In genomic region chr13:84645196-84646071, GRCh38 we compare ENCODE assay signal across 10 cellular contexts.
A peak's percentile ranks its signal among the peaks of the same experiment; 100 is the strongest.
DNase-seq lines count a peak whose midpoint lies in the region; ATAC-seq and TF ChIP-seq lines count a peak whose summit lies in the region.
"Had no signal": no experiment of that assay in that cellular context is flagged by ENCODE, and none has a peak within 500 bp of the region (broad histone marks: within the 10 kb centered on the region; RNA-seq: fewer than 3 reads in every experiment).

No MANE protein-coding gene starts in this region.

- no peaks in the 10 kb centered on the region for H3K36me3 ChIP-seq in esophagus muscularis mucosa
- H3K36me3 ChIP-seq: uterus had no signal

- H3K27me3 ChIP-seq in esophagus muscularis mucosa = no peaks in the 10 kb centered on the region
- H3K27me3 ChIP-seq: uterus had no signal

- 44% methylated on average over 4 of the region's 4 CpGs for WGBS in esophagus muscularis mucosa

- H3K4me3 ChIP-seq in cardiac fibroblast (replicated peaks in 1 of 2; ENCODE audit: low read depth in 2 of 2, low read length in 2 of 2) (no peak overlapping the region), esophagus muscularis mucosa (no peak overlapping the region)
- H3K4me3 ChIP-seq: uterus had no signal

- peaks cover 0 to 9% (median 4%) of the 10 kb centered on the region in 4 donors for H3K4me1 ChIP-seq in esophagus muscularis mucosa
- H3K4me1 ChIP-seq: uterus had no signal

- peaks cover 0 to 4% (median 0%) of the 10 kb centered on the region in 4 donors for H3K9me3 ChIP-seq in esophagus muscularis mucosa
- H3K9me3 ChIP-seq: uterus had no signal

- intact Hi-C loops in esophagus muscularis mucosa (cut with DNase I) = no loop called here

- DNase-seq in SIG-M5 treated with dmso at 0.1 percent for 504 hours (lab: John Stamatoyannopoulos, UW; ENCODE audit: unreplicated experiment) = peak; percentile 27
- DNase-seq in SIG-M5 (lab: John Stamatoyannopoulos, UW) = no peak
- DNase-seq in NCI-H526 treated with DMSO at 0.1 percent for 48 hours (lab: John Stamatoyannopoulos, UW) = peak; percentile 70
- peak; percentile 17 to 38 for DNase-seq in cardiac fibroblast (ENCODE audit: low read depth in 2 of 2)
- no peak for DNase-seq in COR-L47 (lab: John Stamatoyannopoulos, UW)
- DNase-seq in activated naive CD4-positive, alpha-beta T cell (lab: John Stamatoyannopoulos, UW) = no peak
- no peak for DNase-seq in esophagus muscularis mucosa (ENCODE audit: extremely low spot score)
- DNase-seq: NCI-H1105, uterus had no signal

- no peak for TF ChIP-seq CTCF in cardiac fibroblast (IDR thresholded peaks at IDR 0.05; ENCODE audit: low read depth, low read length)
- no peak for TF ChIP-seq CTCF in esophagus muscularis mucosa (IDR thresholded peaks at IDR 0.05)

- H3K27ac ChIP-seq in esophagus muscularis mucosa (replicated peaks in 1 of 4) = no peak overlapping the region
- H3K27ac ChIP-seq: uterus had no signal

- TF ChIP-seq EP300 in esophagus muscularis mucosa (IDR thresholded peaks at IDR 0.05) = no peak

- no peak for TF ChIP-seq POLR2A in esophagus muscularis mucosa (IDR thresholded peaks at IDR 0.05; ENCODE audit: low read depth)

- no peak for ATAC-seq in HG03460 (IDR thresholded peaks at IDR 0.05; ENCODE audit: unreplicated experiment)

Comparison
In these comparisons a context has a peak if more than half of its experiments do, and no peak if none do; other contexts are left out.
1. DNase-seq: peak in SIG-M5 treated with dmso at 0.1 percent for 504 hours (single experiment), NCI-H526 treated with DMSO at 0.1 percent for 48 hours (single experiment) and cardiac fibroblast (2 of 2); none in SIG-M5 (single experiment), COR-L47 (single experiment), activated naive CD4-positive, alpha-beta T cell (0 of 4) and esophagus muscularis mucosa (single experiment).